ENCODE assay signal across 13 cellular contexts in the genomic region with DNA sequence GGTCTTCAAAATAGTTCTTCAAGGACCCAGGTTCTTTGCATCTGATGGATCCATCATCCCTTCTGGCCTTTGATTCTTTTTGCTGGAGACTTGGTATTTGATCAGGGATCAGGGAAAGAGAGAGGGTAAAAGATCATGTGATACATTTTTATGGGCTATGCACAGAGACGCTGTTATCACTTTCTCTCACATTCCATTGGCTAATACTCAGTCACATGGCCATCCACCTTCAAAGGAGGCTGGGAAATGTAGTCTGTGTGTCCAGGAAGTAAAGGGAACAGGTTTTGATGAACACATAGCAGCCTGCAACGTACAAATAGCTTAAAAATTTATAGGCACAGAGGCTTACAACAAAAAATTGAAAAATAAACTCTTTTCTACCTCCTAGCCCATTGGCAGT.
DNase-seq lines count a peak whose midpoint lies in the region; ATAC-seq and TF ChIP-seq lines count a peak whose summit lies in the region.
"Had no signal": no experiment of that assay in that cellular context is flagged by ENCODE, and none has a peak within 500 bp of the region (broad histone marks: within the 10 kb centered on the region; RNA-seq: fewer than 3 reads in every experiment).

No MANE protein-coding gene starts in this region.

- H3K4me1 ChIP-seq in GM23338 (ENCODE audit: insufficient read depth) (peaks cover 22% of the 10 kb centered on the region), hepatocyte (ENCODE audit: insufficient read depth) (peaks cover 3% of the 10 kb centered on the region), left lung (no peaks in the 10 kb centered on the region), prostate gland (replicated peaks) (no peaks in the 10 kb centered on the region)
- H3K4me1 ChIP-seq: parathyroid adenoma, tibial artery had no signal

- peaks cover 46% of the 10 kb centered on the region for H3K4me1 Mint-ChIP-seq in GM23338

- H3K4me3 ChIP-seq in GM23338 (no peak overlapping the region), hepatocyte (no peak overlapping the region), left lung (no peak overlapping the region), prostate gland (no peak overlapping the region)
- H3K4me3 ChIP-seq: tibial artery had no signal

- no peak overlapping the region for H3K27ac ChIP-seq in GM23338 (ENCODE audit: low read depth)
- no peak overlapping the region for H3K27ac ChIP-seq in hepatocyte
- no peak overlapping the region for H3K27ac ChIP-seq in left lung
- H3K27ac ChIP-seq in prostate gland: no peak overlapping the region
- H3K27ac ChIP-seq: 22Rv1, parathyroid adenoma, tibial artery had no signal

- H3K4me2 ChIP-seq in GM23338: no peak overlapping the region
- H3K4me2 ChIP-seq in hepatocyte: no peak overlapping the region

- H2AFZ ChIP-seq in GM23338: no peak overlapping the region
- no peak overlapping the region for H2AFZ ChIP-seq in hepatocyte
- H2AFZ ChIP-seq: parathyroid adenoma had no signal

- WGBS in hepatocyte (ENCODE audit: low lambda C conversion rate, missing lambda C conversion rate): 51% methylated on average over 2 of the region's 2 CpGs
- 59% methylated on average over 2 of the region's 2 CpGs for WGBS in prostate gland

- no peaks in the 10 kb centered on the region for H4K20me1 ChIP-seq in GM23338 (replicated peaks; ENCODE audit: insufficient read depth)
- no peaks in the 10 kb centered on the region for H4K20me1 ChIP-seq in hepatocyte (ENCODE audit: insufficient read depth, poor library complexity, severe bottlenecking)

- H3K27me3 ChIP-seq in GM23338 (ENCODE audit: insufficient read depth) (peaks cover 10% of the 10 kb centered on the region), hepatocyte (no peaks in the 10 kb centered on the region), left lung (no peaks in the 10 kb centered on the region), prostate gland (replicated peaks; ENCODE audit: insufficient read depth) (no peaks in the 10 kb centered on the region)
- H3K27me3 ChIP-seq: tibial artery had no signal

- H3K36me3 Mint-ChIP-seq in GM23338 (ENCODE audit: low read depth): no peaks in the 10 kb centered on the region

- H3K4me3 Mint-ChIP-seq in GM23338: no peak overlapping the region

- no peak for TF ChIP-seq POLR2A in prostate gland (IDR thresholded peaks at IDR 0.05)

- H3K27me3 Mint-ChIP-seq in GM23338 (ENCODE audit: insufficient read depth, low read depth, poor library complexity): peaks cover 4% of the 10 kb centered on the region

- H3K79me2 ChIP-seq in GM23338 (replicated peaks; ENCODE audit: insufficient read depth) (no peaks in the 10 kb centered on the region), hepatocyte (no peaks in the 10 kb centered on the region)
- H3K79me2 ChIP-seq: parathyroid adenoma had no signal

- peaks cover 13% of the 10 kb centered on the region for H3K9me2 ChIP-seq in GM23338 (ENCODE audit: insufficient read depth)
- H3K9me2 ChIP-seq in hepatocyte (replicated peaks; ENCODE audit: insufficient read depth): no peaks in the 10 kb centered on the region

- no peaks in the 10 kb centered on the region for H3K9me3 Mint-ChIP-seq in GM23338

- no peak for TF ChIP-seq CTCF in GM23338 (conservative IDR thresholded peaks at IDR 0.05; ENCODE audit: low read depth in 2 of 2)
- no peak for TF ChIP-seq CTCF in hepatocyte (IDR thresholded peaks at IDR 0.05; ENCODE audit: poor library complexity)
- no peak for TF ChIP-seq CTCF in left lung (IDR thresholded peaks at IDR 0.05)
- no peak for TF ChIP-seq CTCF in prostate gland (IDR thresholded peaks at IDR 0.05)

- H3K36me3 ChIP-seq in GM23338 (ENCODE audit: insufficient read depth) (no peaks in the 10 kb centered on the region), hepatocyte (replicated peaks; ENCODE audit: insufficient read depth, low read depth) (no peaks in the 10 kb centered on the region), left lung (no peaks in the 10 kb centered on the region), prostate gland (no peaks in the 10 kb centered on the region)
- H3K36me3 ChIP-seq: tibial artery had no signal

- DNase-seq in DMS 273 (lab: John Stamatoyannopoulos, UW; ENCODE audit: unreplicated experiment) (peak; percentile 16), DMS 273 treated with DMSO at 0.1 percent for 48 hours (lab: John Stamatoyannopoulos, UW) (no peak), GM23338 (ENCODE audit: low spot score) (no peak), hepatocyte (ENCODE audit: low spot score) (peak; percentile 12), left lung (no peak), prostate gland (ENCODE audit: low spot score) (no peak)
- DNase-seq in activated CD4-positive, alpha-beta T cell treated with anti-CD3 and anti-CD28 coated beads, Interleukin-2, amount 50 U/mL, for 4 hours: no peak
- DNase-seq: activated CD4-positive, alpha-beta T cell treated with anti-CD3 and anti-CD28 coated beads for 4 hours; NCI-H1105; tibial artery had no signal

- H3K9me3 ChIP-seq in hepatocyte (ENCODE audit: low read depth): no peaks in the 10 kb centered on the region
- H3K9me3 ChIP-seq in left lung: no peaks in the 10 kb centered on the region
- H3K9me3 ChIP-seq in prostate gland: no peaks in the 10 kb centered on the region
- H3K9me3 ChIP-seq: tibial artery had no signal

- ATAC-seq in GM23338 (no peak), HG03565 (IDR thresholded peaks at IDR 0.05; ENCODE audit: unreplicated experiment) (peak; percentile 63), left lung (no peak)

- H3F3A ChIP-seq in GM23338 (replicated peaks; ENCODE audit: low read depth): no peaks in the 10 kb centered on the region

- no peak overlapping the region for H3K27ac Mint-ChIP-seq in GM23338

- intact Hi-C loops in left lung (cut with DNase I): no loop called here
- intact Hi-C loops in prostate gland (cut with DNase I): no loop called here

TF ChIP-seq in GM23338, 12 proteins besides CTCF, POLR2A, EP300 and RAD21:
- TF ChIP-seq JUNB (IDR thresholded peaks at IDR 0.05; ENCODE audit: unreplicated experiment): no peak
- TF ChIP-seq, protein P1, sequence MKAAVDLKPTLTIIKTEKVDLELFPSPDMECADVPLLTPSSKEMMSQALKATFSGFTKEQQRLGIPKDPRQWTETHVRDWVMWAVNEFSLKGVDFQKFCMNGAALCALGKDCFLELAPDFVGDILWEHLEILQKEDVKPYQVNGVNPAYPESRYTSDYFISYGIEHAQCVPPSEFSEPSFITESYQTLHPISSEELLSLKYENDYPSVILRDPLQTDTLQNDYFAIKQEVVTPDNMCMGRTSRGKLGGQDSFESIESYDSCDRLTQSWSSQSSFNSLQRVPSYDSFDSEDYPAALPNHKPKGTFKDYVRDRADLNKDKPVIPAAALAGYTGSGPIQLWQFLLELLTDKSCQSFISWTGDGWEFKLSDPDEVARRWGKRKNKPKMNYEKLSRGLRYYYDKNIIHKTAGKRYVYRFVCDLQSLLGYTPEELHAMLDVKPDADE (IDR thresholded peaks at IDR 0.05): 0 out of 2 replicates have a peak, but pooled peaks have one; percentile 26
- no peak for TF ChIP-seq NANOG (IDR thresholded peaks at IDR 0.05; ENCODE audit: borderline replicate concordance)
- no peak for TF ChIP-seq STAT1 (IDR thresholded peaks at IDR 0.05; ENCODE audit: unreplicated experiment)
- TF ChIP-seq POLR2AphosphoS5 (IDR thresholded peaks at IDR 0.05; ENCODE audit: low read depth): no peak
- TF ChIP-seq, protein P2, sequence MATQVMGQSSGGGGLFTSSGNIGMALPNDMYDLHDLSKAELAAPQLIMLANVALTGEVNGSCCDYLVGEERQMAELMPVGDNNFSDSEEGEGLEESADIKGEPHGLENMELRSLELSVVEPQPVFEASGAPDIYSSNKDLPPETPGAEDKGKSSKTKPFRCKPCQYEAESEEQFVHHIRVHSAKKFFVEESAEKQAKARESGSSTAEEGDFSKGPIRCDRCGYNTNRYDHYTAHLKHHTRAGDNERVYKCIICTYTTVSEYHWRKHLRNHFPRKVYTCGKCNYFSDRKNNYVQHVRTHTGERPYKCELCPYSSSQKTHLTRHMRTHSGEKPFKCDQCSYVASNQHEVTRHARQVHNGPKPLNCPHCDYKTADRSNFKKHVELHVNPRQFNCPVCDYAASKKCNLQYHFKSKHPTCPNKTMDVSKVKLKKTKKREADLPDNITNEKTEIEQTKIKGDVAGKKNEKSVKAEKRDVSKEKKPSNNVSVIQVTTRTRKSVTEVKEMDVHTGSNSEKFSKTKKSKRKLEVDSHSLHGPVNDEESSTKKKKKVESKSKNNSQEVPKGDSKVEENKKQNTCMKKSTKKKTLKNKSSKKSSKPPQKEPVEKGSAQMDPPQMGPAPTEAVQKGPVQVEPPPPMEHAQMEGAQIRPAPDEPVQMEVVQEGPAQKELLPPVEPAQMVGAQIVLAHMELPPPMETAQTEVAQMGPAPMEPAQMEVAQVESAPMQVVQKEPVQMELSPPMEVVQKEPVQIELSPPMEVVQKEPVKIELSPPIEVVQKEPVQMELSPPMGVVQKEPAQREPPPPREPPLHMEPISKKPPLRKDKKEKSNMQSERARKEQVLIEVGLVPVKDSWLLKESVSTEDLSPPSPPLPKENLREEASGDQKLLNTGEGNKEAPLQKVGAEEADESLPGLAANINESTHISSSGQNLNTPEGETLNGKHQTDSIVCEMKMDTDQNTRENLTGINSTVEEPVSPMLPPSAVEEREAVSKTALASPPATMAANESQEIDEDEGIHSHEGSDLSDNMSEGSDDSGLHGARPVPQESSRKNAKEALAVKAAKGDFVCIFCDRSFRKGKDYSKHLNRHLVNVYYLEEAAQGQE (IDR thresholded peaks at IDR 0.05; ENCODE audit: unreplicated experiment): no peak

Comparison
In these comparisons a context has a peak if more than half of its experiments do, and no peak if none do; other contexts are left out.
1. DNase-seq: peak in DMS 273 (single experiment) and hepatocyte (single experiment); none in DMS 273 treated with DMSO at 0.1 percent for 48 hours (single experiment), GM23338 (single experiment), left lung (0 of 2), prostate gland (single experiment) and activated CD4-positive, alpha-beta T cell treated with anti-CD3 and anti-CD28 coated beads, Interleukin-2, amount 50 U/mL, for 4 hours (0 of 2).